1 cellular context compared by ENCODE assay signal in genomic region chr15:34583399-34584320, GRCh38.
TF ChIP-seq lines count a peak whose summit lies in the region.

TSS of gene GOLGA8B (minus strand) at chr15:34583651. CDS start at chr15:34535912, 47,739 bp downstream.

TF ChIP-seq in HepG2, 621 proteins besides CTCF, POLR2A, EP300 and RAD21 (continued from another document and continues in another):
- TF ChIP-seq, protein P1, sequence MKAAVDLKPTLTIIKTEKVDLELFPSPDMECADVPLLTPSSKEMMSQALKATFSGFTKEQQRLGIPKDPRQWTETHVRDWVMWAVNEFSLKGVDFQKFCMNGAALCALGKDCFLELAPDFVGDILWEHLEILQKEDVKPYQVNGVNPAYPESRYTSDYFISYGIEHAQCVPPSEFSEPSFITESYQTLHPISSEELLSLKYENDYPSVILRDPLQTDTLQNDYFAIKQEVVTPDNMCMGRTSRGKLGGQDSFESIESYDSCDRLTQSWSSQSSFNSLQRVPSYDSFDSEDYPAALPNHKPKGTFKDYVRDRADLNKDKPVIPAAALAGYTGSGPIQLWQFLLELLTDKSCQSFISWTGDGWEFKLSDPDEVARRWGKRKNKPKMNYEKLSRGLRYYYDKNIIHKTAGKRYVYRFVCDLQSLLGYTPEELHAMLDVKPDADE (CRISPR knock-in tag; IDR thresholded peaks at IDR 0.05), result no peak
- TF ChIP-seq SUZ12 (IDR thresholded peaks at IDR 0.05; ENCODE audit: low read depth, low read length), result no peak
- peak; percentile 28; the same call in 1 of the 2 replicates for TF ChIP-seq CBX5 (CRISPR knock-in tag; IDR thresholded peaks at IDR 0.05; ENCODE audit: borderline replicate concordance)
- TF ChIP-seq, protein P2, sequence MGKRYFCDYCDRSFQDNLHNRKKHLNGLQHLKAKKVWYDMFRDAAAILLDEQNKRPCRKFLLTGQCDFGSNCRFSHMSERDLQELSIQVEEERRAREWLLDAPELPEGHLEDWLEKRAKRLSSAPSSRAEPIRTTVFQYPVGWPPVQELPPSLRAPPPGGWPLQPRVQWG (CRISPR knock-in tag; IDR thresholded peaks at IDR 0.05; ENCODE audit: borderline replicate concordance, low read depth), result no peak
- no peak for TF ChIP-seq KDM5A (IDR thresholded peaks at IDR 0.05; ENCODE audit: borderline replicate concordance, low read length)
- no peak for TF ChIP-seq ZNF839 (CRISPR knock-in tag; IDR thresholded peaks at IDR 0.05; ENCODE audit: borderline replicate concordance)
- TF ChIP-seq ARNT (IDR thresholded peaks at IDR 0.05), result no peak
- peak; percentile 75; the same call in 1 of the 2 replicates for TF ChIP-seq ZNF598 (CRISPR knock-in tag; IDR thresholded peaks at IDR 0.05; ENCODE audit: borderline replicate concordance)
- no peak for TF ChIP-seq FOXA1 (IDR thresholded peaks at IDR 0.05)
- TF ChIP-seq FOXA1 (CRISPR knock-in tag; IDR thresholded peaks at IDR 0.05), result peak; percentile 35; the same call in 1 of the 2 replicates
- TF ChIP-seq, protein P3, sequence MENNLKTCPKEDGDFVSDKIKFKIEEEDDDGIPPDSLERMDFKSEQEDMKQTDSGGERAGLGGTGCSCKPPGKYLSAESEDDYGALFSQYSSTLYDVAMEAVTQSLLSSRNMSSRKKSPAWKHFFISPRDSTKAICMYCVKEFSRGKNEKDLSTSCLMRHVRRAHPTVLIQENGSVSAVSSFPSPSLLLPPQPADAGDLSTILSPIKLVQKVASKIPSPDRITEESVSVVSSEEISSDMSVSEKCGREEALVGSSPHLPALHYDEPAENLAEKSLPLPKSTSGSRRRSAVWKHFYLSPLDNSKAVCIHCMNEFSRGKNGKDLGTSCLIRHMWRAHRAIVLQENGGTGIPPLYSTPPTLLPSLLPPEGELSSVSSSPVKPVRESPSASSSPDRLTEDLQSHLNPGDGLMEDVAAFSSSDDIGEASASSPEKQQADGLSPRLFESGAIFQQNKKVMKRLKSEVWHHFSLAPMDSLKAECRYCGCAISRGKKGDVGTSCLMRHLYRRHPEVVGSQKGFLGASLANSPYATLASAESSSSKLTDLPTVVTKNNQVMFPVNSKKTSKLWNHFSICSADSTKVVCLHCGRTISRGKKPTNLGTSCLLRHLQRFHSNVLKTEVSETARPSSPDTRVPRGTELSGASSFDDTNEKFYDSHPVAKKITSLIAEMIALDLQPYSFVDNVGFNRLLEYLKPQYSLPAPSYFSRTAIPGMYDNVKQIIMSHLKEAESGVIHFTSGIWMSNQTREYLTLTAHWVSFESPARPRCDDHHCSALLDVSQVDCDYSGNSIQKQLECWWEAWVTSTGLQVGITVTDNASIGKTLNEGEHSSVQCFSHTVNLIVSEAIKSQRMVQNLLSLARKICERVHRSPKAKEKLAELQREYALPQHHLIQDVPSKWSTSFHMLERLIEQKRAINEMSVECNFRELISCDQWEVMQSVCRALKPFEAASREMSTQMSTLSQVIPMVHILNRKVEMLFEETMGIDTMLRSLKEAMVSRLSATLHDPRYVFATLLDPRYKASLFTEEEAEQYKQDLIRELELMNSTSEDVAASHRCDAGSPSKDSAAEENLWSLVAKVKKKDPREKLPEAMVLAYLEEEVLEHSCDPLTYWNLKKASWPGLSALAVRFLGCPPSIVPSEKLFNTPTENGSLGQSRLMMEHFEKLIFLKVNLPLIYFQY (CRISPR knock-in tag; IDR thresholded peaks at IDR 0.05; ENCODE audit: borderline replicate concordance), result no peak
- peak; percentile 40 for TF ChIP-seq ASH2L (IDR thresholded peaks at IDR 0.05; ENCODE audit: insufficient read length, low read depth, low read length)
- no peak for TF ChIP-seq ZNF737 (CRISPR knock-in tag; IDR thresholded peaks at IDR 0.05; ENCODE audit: borderline replicate concordance)
- TF ChIP-seq, protein P4, sequence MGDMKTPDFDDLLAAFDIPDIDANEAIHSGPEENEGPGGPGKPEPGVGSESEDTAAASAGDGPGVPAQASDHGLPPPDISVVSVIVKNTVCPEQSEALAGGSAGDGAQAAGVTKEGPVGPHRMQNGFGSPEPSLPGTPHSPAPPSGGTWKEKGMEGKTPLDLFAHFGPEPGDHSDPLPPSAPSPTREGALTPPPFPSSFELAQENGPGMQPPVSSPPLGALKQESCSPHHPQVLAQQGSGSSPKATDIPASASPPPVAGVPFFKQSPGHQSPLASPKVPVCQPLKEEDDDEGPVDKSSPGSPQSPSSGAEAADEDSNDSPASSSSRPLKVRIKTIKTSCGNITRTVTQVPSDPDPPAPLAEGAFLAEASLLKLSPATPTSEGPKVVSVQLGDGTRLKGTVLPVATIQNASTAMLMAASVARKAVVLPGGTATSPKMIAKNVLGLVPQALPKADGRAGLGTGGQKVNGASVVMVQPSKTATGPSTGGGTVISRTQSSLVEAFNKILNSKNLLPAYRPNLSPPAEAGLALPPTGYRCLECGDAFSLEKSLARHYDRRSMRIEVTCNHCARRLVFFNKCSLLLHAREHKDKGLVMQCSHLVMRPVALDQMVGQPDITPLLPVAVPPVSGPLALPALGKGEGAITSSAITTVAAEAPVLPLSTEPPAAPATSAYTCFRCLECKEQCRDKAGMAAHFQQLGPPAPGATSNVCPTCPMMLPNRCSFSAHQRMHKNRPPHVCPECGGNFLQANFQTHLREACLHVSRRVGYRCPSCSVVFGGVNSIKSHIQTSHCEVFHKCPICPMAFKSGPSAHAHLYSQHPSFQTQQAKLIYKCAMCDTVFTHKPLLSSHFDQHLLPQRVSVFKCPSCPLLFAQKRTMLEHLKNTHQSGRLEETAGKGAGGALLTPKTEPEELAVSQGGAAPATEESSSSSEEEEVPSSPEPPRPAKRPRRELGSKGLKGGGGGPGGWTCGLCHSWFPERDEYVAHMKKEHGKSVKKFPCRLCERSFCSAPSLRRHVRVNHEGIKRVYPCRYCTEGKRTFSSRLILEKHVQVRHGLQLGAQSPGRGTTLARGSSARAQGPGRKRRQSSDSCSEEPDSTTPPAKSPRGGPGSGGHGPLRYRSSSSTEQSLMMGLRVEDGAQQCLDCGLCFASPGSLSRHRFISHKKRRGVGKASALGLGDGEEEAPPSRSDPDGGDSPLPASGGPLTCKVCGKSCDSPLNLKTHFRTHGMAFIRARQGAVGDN (CRISPR knock-in tag; IDR thresholded peaks at IDR 0.05), result peak; percentile 57
- no peak for TF ChIP-seq RARG (CRISPR knock-in tag; IDR thresholded peaks at IDR 0.05; ENCODE audit: low read depth)
- TF ChIP-seq SPEN (CRISPR knock-in tag; IDR thresholded peaks at IDR 0.05; ENCODE audit: low read depth), result no peak
- TF ChIP-seq ZNF704 (CRISPR knock-in tag; IDR thresholded peaks at IDR 0.05; ENCODE audit: borderline replicate concordance), result no peak; the same call in 1 of the 2 replicates
- no peak for TF ChIP-seq FIP1L1 (IDR thresholded peaks at IDR 0.05; ENCODE audit: borderline replicate concordance, insufficient read depth, low read depth, low read length)
- TF ChIP-seq USF2 (IDR thresholded peaks at IDR 0.05; ENCODE audit: low read depth, low read length), result no peak
- no peak for TF ChIP-seq USF2 (CRISPR knock-in tag; IDR thresholded peaks at IDR 0.05; ENCODE audit: borderline replicate concordance)
- no peak for TF ChIP-seq ZNF225 (CRISPR knock-in tag; IDR thresholded peaks at IDR 0.05)
- no peak for TF ChIP-seq MAFG (CRISPR knock-in tag; IDR thresholded peaks at IDR 0.05)
- TF ChIP-seq, protein P5, sequence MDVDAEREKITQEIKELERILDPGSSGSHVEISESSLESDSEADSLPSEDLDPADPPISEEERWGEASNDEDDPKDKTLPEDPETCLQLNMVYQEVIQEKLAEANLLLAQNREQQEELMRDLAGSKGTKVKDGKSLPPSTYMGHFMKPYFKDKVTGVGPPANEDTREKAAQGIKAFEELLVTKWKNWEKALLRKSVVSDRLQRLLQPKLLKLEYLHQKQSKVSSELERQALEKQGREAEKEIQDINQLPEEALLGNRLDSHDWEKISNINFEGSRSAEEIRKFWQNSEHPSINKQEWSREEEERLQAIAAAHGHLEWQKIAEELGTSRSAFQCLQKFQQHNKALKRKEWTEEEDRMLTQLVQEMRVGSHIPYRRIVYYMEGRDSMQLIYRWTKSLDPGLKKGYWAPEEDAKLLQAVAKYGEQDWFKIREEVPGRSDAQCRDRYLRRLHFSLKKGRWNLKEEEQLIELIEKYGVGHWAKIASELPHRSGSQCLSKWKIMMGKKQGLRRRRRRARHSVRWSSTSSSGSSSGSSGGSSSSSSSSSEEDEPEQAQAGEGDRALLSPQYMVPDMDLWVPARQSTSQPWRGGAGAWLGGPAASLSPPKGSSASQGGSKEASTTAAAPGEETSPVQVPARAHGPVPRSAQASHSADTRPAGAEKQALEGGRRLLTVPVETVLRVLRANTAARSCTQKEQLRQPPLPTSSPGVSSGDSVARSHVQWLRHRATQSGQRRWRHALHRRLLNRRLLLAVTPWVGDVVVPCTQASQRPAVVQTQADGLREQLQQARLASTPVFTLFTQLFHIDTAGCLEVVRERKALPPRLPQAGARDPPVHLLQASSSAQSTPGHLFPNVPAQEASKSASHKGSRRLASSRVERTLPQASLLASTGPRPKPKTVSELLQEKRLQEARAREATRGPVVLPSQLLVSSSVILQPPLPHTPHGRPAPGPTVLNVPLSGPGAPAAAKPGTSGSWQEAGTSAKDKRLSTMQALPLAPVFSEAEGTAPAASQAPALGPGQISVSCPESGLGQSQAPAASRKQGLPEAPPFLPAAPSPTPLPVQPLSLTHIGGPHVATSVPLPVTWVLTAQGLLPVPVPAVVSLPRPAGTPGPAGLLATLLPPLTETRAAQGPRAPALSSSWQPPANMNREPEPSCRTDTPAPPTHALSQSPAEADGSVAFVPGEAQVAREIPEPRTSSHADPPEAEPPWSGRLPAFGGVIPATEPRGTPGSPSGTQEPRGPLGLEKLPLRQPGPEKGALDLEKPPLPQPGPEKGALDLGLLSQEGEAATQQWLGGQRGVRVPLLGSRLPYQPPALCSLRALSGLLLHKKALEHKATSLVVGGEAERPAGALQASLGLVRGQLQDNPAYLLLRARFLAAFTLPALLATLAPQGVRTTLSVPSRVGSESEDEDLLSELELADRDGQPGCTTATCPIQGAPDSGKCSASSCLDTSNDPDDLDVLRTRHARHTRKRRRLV (CRISPR knock-in tag; IDR thresholded peaks at IDR 0.05), result peak; percentile 67; the same call in 1 of the 2 replicates
- no peak for TF ChIP-seq ZNF446 (CRISPR knock-in tag; IDR thresholded peaks at IDR 0.05)
- TF ChIP-seq, protein P6, sequence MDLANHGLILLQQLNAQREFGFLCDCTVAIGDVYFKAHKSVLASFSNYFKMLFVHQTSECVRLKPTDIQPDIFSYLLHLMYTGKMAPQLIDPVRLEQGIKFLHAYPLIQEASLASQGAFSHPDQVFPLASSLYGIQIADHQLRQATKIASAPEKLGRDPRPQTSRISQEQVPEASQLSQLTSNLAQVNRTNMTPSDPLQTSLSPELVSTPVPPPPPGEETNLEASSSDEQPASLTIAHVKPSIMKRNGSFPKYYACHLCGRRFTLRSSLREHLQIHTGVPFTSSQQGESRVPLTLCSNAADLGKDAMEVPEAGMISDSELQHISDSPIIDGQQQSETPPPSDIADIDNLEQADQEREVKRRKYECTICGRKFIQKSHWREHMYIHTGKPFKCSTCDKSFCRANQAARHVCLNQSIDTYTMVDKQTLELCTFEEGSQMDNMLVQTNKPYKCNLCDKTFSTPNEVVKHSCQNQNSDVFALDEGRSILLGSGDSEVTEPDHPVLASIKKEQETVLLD (CRISPR knock-in tag; IDR thresholded peaks at IDR 0.05; ENCODE audit: low read depth), result no peak
- TF ChIP-seq KAT2B (IDR thresholded peaks at IDR 0.05; ENCODE audit: borderline replicate concordance, low read depth, low read length), result no peak
- peak; percentile 70 for TF ChIP-seq POLR2G (IDR thresholded peaks at IDR 0.05; ENCODE audit: low read depth, low read length)
- TF ChIP-seq, protein P7, sequence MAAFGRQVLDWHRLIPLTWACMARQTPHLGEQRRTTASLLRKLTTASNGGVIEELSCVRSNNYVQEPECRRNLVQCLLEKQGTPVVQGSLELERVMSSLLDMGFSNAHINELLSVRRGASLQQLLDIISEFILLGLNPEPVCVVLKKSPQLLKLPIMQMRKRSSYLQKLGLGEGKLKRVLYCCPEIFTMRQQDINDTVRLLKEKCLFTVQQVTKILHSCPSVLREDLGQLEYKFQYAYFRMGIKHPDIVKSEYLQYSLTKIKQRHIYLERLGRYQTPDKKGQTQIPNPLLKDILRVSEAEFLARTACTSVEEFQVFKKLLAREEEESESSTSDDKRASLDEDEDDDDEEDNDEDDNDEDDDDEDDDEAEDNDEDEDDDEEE (CRISPR knock-in tag; IDR thresholded peaks at IDR 0.05), result 0 out of 2 replicates have a peak, but pooled peaks have one; percentile 77
- TF ChIP-seq MATR3 (CRISPR knock-in tag; IDR thresholded peaks at IDR 0.05), result no peak
- peak; percentile 44; the same call in 1 of the 2 replicates for TF ChIP-seq FOXO1 (CRISPR knock-in tag; IDR thresholded peaks at IDR 0.05)
- TF ChIP-seq NCOA5 (CRISPR knock-in tag; IDR thresholded peaks at IDR 0.05), result no peak
- no peak for TF ChIP-seq CEBPG (CRISPR knock-in tag; IDR thresholded peaks at IDR 0.05)
- peak; percentile 76 for TF ChIP-seq HDAC1 (CRISPR knock-in tag; IDR thresholded peaks at IDR 0.05)
- TF ChIP-seq ZMYM4 (CRISPR knock-in tag; IDR thresholded peaks at IDR 0.05), result peak; percentile 38
- TF ChIP-seq DRAP1 (CRISPR knock-in tag; IDR thresholded peaks at IDR 0.05), result peak; percentile 73
- TF ChIP-seq, protein P8, sequence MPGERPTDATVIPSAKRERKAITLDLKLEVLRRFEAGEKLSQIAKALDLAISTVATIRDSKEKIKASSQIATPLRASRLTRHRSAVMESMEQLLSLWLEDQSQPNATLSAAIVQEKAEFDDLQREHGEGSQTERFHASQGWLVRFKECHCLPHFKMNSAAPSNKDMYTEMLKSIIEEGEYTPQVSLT (CRISPR knock-in tag; IDR thresholded peaks at IDR 0.05; ENCODE audit: borderline replicate concordance, low read depth), result no peak
- TF ChIP-seq ZNF335 (CRISPR knock-in tag; IDR thresholded peaks at IDR 0.05), result 0 out of 2 replicates have a peak, but pooled peaks have one; percentile 18
